Comparison of ENCODE assay signal across 8 cellular contexts in the genomic region with DNA sequence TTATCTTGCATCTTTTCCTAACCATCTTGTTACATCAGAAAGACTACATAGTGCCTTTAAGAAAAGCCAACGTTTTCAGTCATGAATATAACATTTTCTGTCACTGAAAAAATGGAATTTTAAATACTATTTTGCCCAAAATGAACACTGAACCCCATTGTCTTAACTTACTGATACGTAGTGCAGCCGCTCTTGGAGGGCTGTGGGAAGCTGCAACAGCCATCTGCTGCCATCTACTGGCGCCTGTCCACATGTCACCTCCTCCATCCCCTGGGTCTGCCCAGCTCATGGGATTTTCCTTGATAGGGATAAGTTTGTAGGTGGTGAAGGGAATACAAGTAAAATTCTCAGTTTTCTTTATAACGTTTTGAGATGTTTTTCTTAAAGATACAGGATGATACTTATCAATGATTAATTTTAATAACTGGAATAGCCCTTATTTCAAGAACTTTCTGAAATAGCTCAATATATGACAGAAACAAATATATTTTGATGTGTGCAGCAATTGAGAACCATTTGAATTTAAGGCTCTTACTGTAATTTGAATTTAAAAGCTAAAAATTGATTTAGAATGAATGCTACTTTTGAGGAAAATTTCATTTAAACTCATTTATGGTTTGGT.
DNase-seq lines count a peak whose midpoint lies in the region; ATAC-seq and TF ChIP-seq lines count a peak whose summit lies in the region.

No MANE protein-coding gene starts in this region.

- no peak for TF ChIP-seq POLR2A in esophagus squamous epithelium (IDR thresholded peaks at IDR 0.05)
- TF ChIP-seq POLR2A in stomach (IDR thresholded peaks at IDR 0.05) = no peak

- in situ Hi-C loops in KBM-7 (cut with MboI; ENCODE audit: low pct_unique_long_range_greater_than_20kb, low sequenced_read_pairs) = loop anchor here (25.0 kb wide), 1 partner anchor 278 kb away; no protein-coding TSS in a partner anchor

- H3K4me1 Mint-ChIP-seq in nephron progenitor cell = peaks cover 73% of the 10 kb centered on the region

- H3K27ac ChIP-seq in esophagus squamous epithelium = no peak overlapping the region
- H3K27ac ChIP-seq in stomach = no peak overlapping the region

- DNase-seq in DMS79 treated with DMSO at 0.1 percent for 48 hours (lab: John Stamatoyannopoulos, UW) (peak; percentile 97), KBM-7 (peak; percentile 82), OCI-M2 (lab: John Stamatoyannopoulos, UW; ENCODE audit: unreplicated experiment) (peak; percentile 61), activated T-cell treated with anti-CD3 and anti-CD28 coated beads for 48 hours (ENCODE audit: low read depth) (peak; percentile 58), esophagus squamous epithelium (lab: John Stamatoyannopoulos, UW) (no peak), nephron progenitor cell (peak; percentile 85), stomach (peak; percentile 80)

- TF ChIP-seq EP300 in stomach (IDR thresholded peaks at IDR 0.05) = no peak

- intact Hi-C loops in esophagus squamous epithelium (cut with DNase I) = loop anchor here (10.0 kb wide), 3 partner anchors 280 to 860 kb away; no protein-coding TSS in a partner anchor
- intact Hi-C loops in stomach (cut with DNase I; ENCODE audit: low total_unique reads) = loop anchor here (10.0 kb wide), 2 partner anchors 600 to 860 kb away; no protein-coding TSS in a partner anchor

- WGBS in esophagus squamous epithelium, 2 donors = 1 to 8% methylated on average over 5 of the region's 5 CpGs
- WGBS in stomach, 5 donors = 1 to 4% (median 2%) methylated on average over 5 of the region's 5 CpGs

- H3K36me3 ChIP-seq in esophagus squamous epithelium = peaks cover 0 to 19% (median 0%) of the 10 kb centered on the region in 3 donors
- peaks cover 0 to 9% (median 0%) of the 10 kb centered on the region in 4 donors for H3K36me3 ChIP-seq in stomach

- H3K36me3 Mint-ChIP-seq in nephron progenitor cell (ENCODE audit: low read depth) = no peaks in the 10 kb centered on the region

- peaks cover 9% of the 10 kb centered on the region for H3K27me3 Mint-ChIP-seq in nephron progenitor cell (ENCODE audit: low read depth, poor library complexity)

- H3K4me3 Mint-ChIP-seq in nephron progenitor cell = peak overlapping the region; percentile 28

- no peak overlapping the region for H3K27ac Mint-ChIP-seq in nephron progenitor cell

- no peaks in the 10 kb centered on the region for H3K9me3 Mint-ChIP-seq in nephron progenitor cell

- H3K4me1 ChIP-seq in esophagus squamous epithelium = peaks cover 0 to 9% (median 3%) of the 10 kb centered on the region in 3 donors
- peaks cover 0 to 36% (median 8%) of the 10 kb centered on the region in 4 donors for H3K4me1 ChIP-seq in stomach

- ATAC-seq in GM21723 (IDR thresholded peaks at IDR 0.05; ENCODE audit: unreplicated experiment) = peak; percentile 91

- H3K27me3 ChIP-seq in esophagus squamous epithelium = no peaks in the 10 kb centered on the region
- H3K27me3 ChIP-seq in stomach = no peaks in the 10 kb centered on the region

- H3K9me3 ChIP-seq in esophagus squamous epithelium (no peaks in the 10 kb centered on the region), stomach (no peaks in the 10 kb centered on the region)

- TF ChIP-seq CTCF in esophagus squamous epithelium (IDR thresholded peaks at IDR 0.05) = peak; percentile 79 to 91 (median 80)
- peak; percentile 97 for TF ChIP-seq CTCF in nephron progenitor cell (IDR thresholded peaks at IDR 0.05)
- peak in 5 of 7 experiments; percentile 54 to 82 (median 73) for TF ChIP-seq CTCF in stomach (IDR thresholded peaks at IDR 0.05)

- H3K4me3 ChIP-seq in esophagus squamous epithelium (no peak overlapping the region), stomach (no peak overlapping the region)
